In the genomic region with DNA sequence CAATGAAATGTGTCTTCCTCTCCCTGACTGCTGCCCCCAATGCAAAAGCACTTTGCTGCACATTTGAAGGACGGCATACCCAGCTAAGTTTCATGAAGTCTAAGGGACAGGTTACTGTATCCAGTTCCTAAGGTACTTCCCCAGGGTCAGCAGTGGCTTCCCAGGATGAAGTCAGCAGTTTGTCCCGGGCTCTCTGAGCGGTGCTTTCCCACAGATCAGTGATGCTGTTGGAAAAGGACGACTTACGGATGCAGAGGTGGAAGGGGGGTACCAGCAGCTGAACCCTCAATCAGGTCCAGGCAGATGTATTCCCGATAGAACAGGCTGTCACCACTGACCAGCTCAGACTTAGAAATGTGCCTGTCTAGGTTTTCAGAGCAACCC, we compare ENCODE assay signal across 9 cellular contexts.
DNase-seq lines count a peak whose midpoint lies in the region; ATAC-seq and TF ChIP-seq lines count a peak whose summit lies in the region.
"Had no signal": no experiment of that assay in that cellular context is flagged by ENCODE, and none has a peak within 500 bp of the region (broad histone marks: within the 10 kb centered on the region; RNA-seq: fewer than 3 reads in every experiment).

No MANE protein-coding gene starts in this region.

- peaks cover 79% of the 10 kb centered on the region for H3K4me1 Mint-ChIP-seq in HFFc6 (ENCODE audit: low read depth)
- peaks cover 22 to 26% of the 10 kb centered on the region in 2 donors for H3K4me1 Mint-ChIP-seq in stimulated activated naive B cell treated with anti-CD40 and anti-IgM and Interleukin-4, amounts not matched to agents 10 μg/mL and 1 μg/mL and 100 μg/mL, for 72 hours

- CTCF ChIA-PET in OCI-LY7 (lab: Charles Lee; ENCODE audit: unreplicated experiment), result no interaction called here

- peak overlapping the region; percentile 93 for H3K4me3 Mint-ChIP-seq in HFFc6
- H3K4me3 Mint-ChIP-seq in stimulated activated naive B cell treated with anti-CD40 and anti-IgM and Interleukin-4, amounts not matched to agents 10 μg/mL and 1 μg/mL and 100 μg/mL, for 72 hours, result peak overlapping the region; percentile 31 to 63

- no peak overlapping the region for H3K27ac ChIP-seq in OCI-LY7 (ENCODE audit: low read depth, low read length, poor library complexity, severe bottlenecking)

- POLR2A ChIA-PET in OCI-LY7 (lab: Charles Lee), result no interaction called here

- H3K4me1 ChIP-seq in OCI-LY7 (ENCODE audit: insufficient read depth, low read length, poor library complexity, severe bottlenecking), result no peaks in the 10 kb centered on the region

- DNase-seq in HFFc6 (no peak), cardiac fibroblast (ENCODE audit: low read depth in 2 of 2) (peak in 1 of 2 donors; percentile 77), left kidney (ENCODE audit: low read depth, low spot score) (peak; percentile 39), OCI-LY7 (ENCODE audit: low spot score) (no peak), GM19238 (ENCODE audit: insufficient read length, low spot score) (no peak)
- no peak for DNase-seq in stimulated activated naive B cell treated with anti-CD40 and anti-IgM and Interleukin-4, amounts not matched to agents 10 μg/mL and 1 μg/mL and 100 μg/mL, for 72 hours
- DNase-seq: activated T-cell treated with anti-CD3 and anti-CD28 coated beads, Interleukin-2, amount 50 U/mL, for 4 hours had no signal

- H3K9me3 ChIP-seq in OCI-LY7 (ENCODE audit: low read length), result no peaks in the 10 kb centered on the region

- H3K27me3 Mint-ChIP-seq in HFFc6 (ENCODE audit: insufficient read depth), result no peaks in the 10 kb centered on the region; the same call in 1 of the 2 replicates
- peaks cover 83 to 91% of the 10 kb centered on the region in 2 donors for H3K27me3 Mint-ChIP-seq in stimulated activated naive B cell treated with anti-CD40 and anti-IgM and Interleukin-4, amounts not matched to agents 10 μg/mL and 1 μg/mL and 100 μg/mL, for 72 hours

- ATAC-seq in stimulated activated naive B cell treated with anti-CD40 and anti-IgM and Interleukin-4, amounts not matched to agents 10 μg/mL and 1 μg/mL and 100 μg/mL, for 72 hours (replicated peaks), result no peak
- ATAC-seq in HG03571 (IDR thresholded peaks at IDR 0.05; ENCODE audit: unreplicated experiment) (no peak), GM19463 (IDR thresholded peaks at IDR 0.05; ENCODE audit: unreplicated experiment) (no peak)

- no peaks in the 10 kb centered on the region for H3K79me2 ChIP-seq in OCI-LY7 (ENCODE audit: insufficient read depth, low read depth, low read length)

- no peaks in the 10 kb centered on the region for H3K36me3 ChIP-seq in OCI-LY7 (ENCODE audit: insufficient read depth, low read length)

- TF ChIP-seq CTCF in HFFc6 (IDR thresholded peaks at IDR 0.05) (no peak), cardiac fibroblast (IDR thresholded peaks at IDR 0.05; ENCODE audit: low read depth, low read length) (no peak), OCI-LY7 (conservative IDR thresholded peaks at IDR 0.05; ENCODE audit: low read length) (no peak)

- H3K36me3 Mint-ChIP-seq in HFFc6 (ENCODE audit: low read depth), result peaks cover 48% of the 10 kb centered on the region
- H3K36me3 Mint-ChIP-seq in stimulated activated naive B cell treated with anti-CD40 and anti-IgM and Interleukin-4, amounts not matched to agents 10 μg/mL and 1 μg/mL and 100 μg/mL, for 72 hours, result peaks cover 0 to under 1% of the 10 kb centered on the region in 2 donors

- BruUV-seq in OCI-LY7 (replicated peaks; lab: Mats Ljungman, UMichigan), result no TSS peak

- no peaks in the 10 kb centered on the region for H3K9me2 ChIP-seq in OCI-LY7 (ENCODE audit: insufficient read depth, low read length)

- peak overlapping the region; percentile 89 for H3K27ac Mint-ChIP-seq in HFFc6
- no peak overlapping the region for H3K27ac Mint-ChIP-seq in stimulated activated naive B cell treated with anti-CD40 and anti-IgM and Interleukin-4, amounts not matched to agents 10 μg/mL and 1 μg/mL and 100 μg/mL, for 72 hours

- no peak overlapping the region for H2AFZ ChIP-seq in OCI-LY7 (ENCODE audit: low read length)

- no peaks in the 10 kb centered on the region; the same call in 1 of the 2 replicates for H3K9me3 Mint-ChIP-seq in HFFc6
- peaks cover 0 to 1% of the 10 kb centered on the region in 2 donors for H3K9me3 Mint-ChIP-seq in stimulated activated naive B cell treated with anti-CD40 and anti-IgM and Interleukin-4, amounts not matched to agents 10 μg/mL and 1 μg/mL and 100 μg/mL, for 72 hours
- H3K9me3 Mint-ChIP-seq: activated T-cell treated with anti-CD3 and anti-CD28 coated beads, Interleukin-2, amount 50 U/mL, for 4 hours had no signal

- intact Hi-C loops in OCI-LY7 (cut with micrococcal nuclease; ENCODE audit: unreplicated experiment), result no loop called here

- peak overlapping the region; percentile 58 to 69 for H3K4me3 ChIP-seq in cardiac fibroblast (replicated peaks in 1 of 2; ENCODE audit: low read depth in 2 of 2, low read length in 2 of 2)
- no peak overlapping the region for H3K4me3 ChIP-seq in OCI-LY7 (ENCODE audit: low read depth, low read length, poor library complexity, severe bottlenecking)

- no peak overlapping the region for H3K4me2 ChIP-seq in OCI-LY7 (ENCODE audit: low read length)

- H4K20me1 ChIP-seq in OCI-LY7 (ENCODE audit: insufficient read depth, low read length), result no peaks in the 10 kb centered on the region
